Comparison of ENCODE assay signal across 29 cellular contexts in the genomic region with DNA sequence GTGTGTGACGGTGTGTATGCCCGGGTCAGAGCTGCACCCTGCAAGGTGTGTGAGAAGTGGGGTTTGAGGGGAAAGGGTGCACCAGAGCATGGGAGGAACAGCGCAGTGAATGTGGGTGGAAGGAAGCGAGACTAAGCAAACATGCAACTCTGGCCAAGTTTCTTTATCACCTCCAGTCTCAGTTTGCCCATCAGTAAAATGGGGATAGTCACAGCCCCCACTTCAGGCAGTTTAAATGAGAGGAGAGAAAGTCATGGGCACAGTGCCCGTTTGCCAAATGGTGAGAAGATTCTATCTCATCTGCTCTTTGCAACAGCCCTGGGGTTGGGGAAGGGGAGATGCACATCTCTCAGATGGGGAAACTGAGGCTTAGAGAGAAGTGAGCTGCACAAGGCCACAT. TPM values are rescaled to one million over a fixed set of nuclear protein-coding genes. Genes with fewer than 3 reads are reported as not detected.
"Had no signal": no experiment of that assay in that cellular context is flagged by ENCODE, and none has a peak within 500 bp of the region (broad histone marks: within the 10 kb centered on the region; RNA-seq: fewer than 3 reads in every experiment).

No MANE protein-coding gene starts in this region.

- H3K79me2 ChIP-seq: hepatocyte had no signal

- H3K9me3 Mint-ChIP-seq: mesothelial cell of epicardium; naive thymus-derived CD4-positive, alpha-beta T cell; nephron had no signal

- H2AFZ ChIP-seq: hepatocyte had no signal

- H3K27ac Mint-ChIP-seq: memory B cell; mesothelial cell of epicardium; naive thymus-derived CD4-positive, alpha-beta T cell; nephron had no signal

- H3K36me3 ChIP-seq: esophagus muscularis mucosa, gastroesophageal sphincter, heart left ventricle, ovary, spleen, stomach, thyroid gland, vagina had no signal

- H3K27me3 Mint-ChIP-seq: memory B cell; naive thymus-derived CD4-positive, alpha-beta T cell had no signal

- H3K4me1 ChIP-seq: esophagus muscularis mucosa, foreskin keratinocyte, gastroesophageal sphincter, psoas muscle, stomach, vagina had no signal

- H3K36me3 Mint-ChIP-seq: memory B cell; mesothelial cell of epicardium; naive thymus-derived CD4-positive, alpha-beta T cell had no signal

- H3K4me1 Mint-ChIP-seq: mesothelial cell of epicardium had no signal

- DNase-seq: dorsolateral prefrontal cortex; effector memory CD4-positive, alpha-beta T cell; heart left ventricle; kidney; naive thymus-derived CD4-positive, alpha-beta T cell; occipital lobe; ovary; posterior cingulate gyrus; psoas muscle; spleen; stimulated activated CD4-positive, alpha-beta T cell treated with anti-CD3 and anti-CD28 coated beads, Interleukin-2, amount 100 ng/mL, for 48 hours; stimulated activated naive CD4-positive, alpha-beta T cell treated with Interleukin-2 at 50 U/mL for 16 hours; stomach; thyroid gland; trophoblast cell had no signal

- H3K4me2 ChIP-seq: hepatocyte had no signal

- H3K4me3 ChIP-seq: dorsolateral prefrontal cortex, esophagus muscularis mucosa, gastroesophageal sphincter, heart left ventricle, hepatocyte, lung, ovary, psoas muscle, skin epidermis, spleen, stomach, thyroid gland, vagina had no signal

- H3K4me3 Mint-ChIP-seq: memory B cell; mesothelial cell of epicardium; naive thymus-derived CD4-positive, alpha-beta T cell; nephron had no signal

- FAIRE-seq: colon, endothelial cell of umbilical vein, kidney had no signal

- H3K9me3 ChIP-seq: esophagus muscularis mucosa, gastroesophageal sphincter, heart left ventricle, ovary, psoas muscle, spleen, stomach, thyroid gland, vagina had no signal

- ATAC-seq: gastroesophageal sphincter; heart left ventricle; left lobe of liver; naive thymus-derived CD4-positive, alpha-beta T cell; psoas muscle; right cardiac atrium had no signal

- H3K27me3 ChIP-seq: esophagus muscularis mucosa, gastroesophageal sphincter, hepatocyte, ovary, spleen, thyroid gland, vagina had no signal

- H3K27ac ChIP-seq: dorsolateral prefrontal cortex, esophagus muscularis mucosa, foreskin keratinocyte, gastroesophageal sphincter, heart left ventricle, hepatocyte, ovary, psoas muscle, skin epidermis, spleen, stomach, thyroid gland, vagina had no signal

RNA-seq across cellular contexts. Expression of gene VSTM2L, which starts 12.8 kb away (rescaled TPM):
- total RNA-seq: endothelial cell of umbilical vein, vagina had no signal
